11 cellular contexts compared by ENCODE assay signal in the genomic region with DNA sequence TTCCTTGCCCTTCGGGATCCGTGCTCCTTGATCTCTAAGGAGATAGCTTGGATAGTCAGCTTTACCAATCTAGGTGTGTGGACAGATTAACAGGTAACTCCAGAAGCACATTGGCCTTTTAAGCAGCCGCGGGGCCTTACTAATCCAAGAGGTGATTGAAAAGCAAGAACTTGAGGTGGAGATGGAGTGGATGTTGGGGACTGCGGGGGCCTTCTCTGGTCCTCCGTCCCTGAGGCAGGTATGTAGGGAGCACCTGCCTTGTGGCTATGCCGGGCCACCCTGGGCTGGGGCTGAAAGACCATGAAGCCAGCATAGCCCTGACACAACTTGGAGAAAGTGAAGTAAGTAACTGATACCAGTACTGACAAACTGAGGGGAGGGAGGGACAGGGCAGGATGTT. TPM values are rescaled to one million over a fixed set of nuclear protein-coding genes. Genes with fewer than 3 reads are reported as not detected.
DNase-seq lines count a peak whose midpoint lies in the region; ATAC-seq and TF ChIP-seq lines count a peak whose summit lies in the region.
"Had no signal": no experiment of that assay in that cellular context is flagged by ENCODE, and none has a peak within 500 bp of the region (broad histone marks: within the 10 kb centered on the region; RNA-seq: fewer than 3 reads in every experiment).

No MANE protein-coding gene starts in this region.

- no peak overlapping the region for H3K27ac Mint-ChIP-seq in activated CD4-positive, alpha-beta T cell treated with anti-CD3 and anti-CD28 coated beads, Interleukin-2, amount 10 ng/mL, durations not matched to agents 7 days and 5 days
- H3K27ac Mint-ChIP-seq: activated CD4-positive, alpha-beta memory T cell treated with anti-CD3 and anti-CD28 coated beads for 36 hours had no signal

- WGBS in psoas muscle, 3 donors = 82 to 90% (median 86%) methylated on average over 7 of the region's 7 CpGs

- POLR2A ChIA-PET in activated CD4-positive, alpha-beta T cell treated with anti-CD3 and anti-CD28 coated beads, Interleukin-2, amount 10 ng/mL, durations not matched to agents 7 days and 5 days (lab: Charles Lee) = no interaction called here

- H3K27me3 Mint-ChIP-seq in activated CD4-positive, alpha-beta T cell treated with anti-CD3 and anti-CD28 coated beads, Interleukin-2, amount 10 ng/mL, durations not matched to agents 7 days and 5 days = peaks cover 2% of the 10 kb centered on the region

- no peak overlapping the region for H3K4me3 Mint-ChIP-seq in activated CD4-positive, alpha-beta T cell treated with anti-CD3 and anti-CD28 coated beads, Interleukin-2, amount 10 ng/mL, durations not matched to agents 7 days and 5 days
- H3K4me3 Mint-ChIP-seq: activated CD4-positive, alpha-beta memory T cell treated with anti-CD3 and anti-CD28 coated beads for 36 hours had no signal

- H3K4me1 ChIP-seq in RWPE2 (ENCODE audit: insufficient read depth, poor library complexity, severe bottlenecking) (peaks cover 37% of the 10 kb centered on the region), iPS-18a (ENCODE audit: control insufficient read depth, low read depth, low read length) (peaks cover 71% of the 10 kb centered on the region), psoas muscle (peaks cover 94% of the 10 kb centered on the region)

- H3K9ac ChIP-seq in iPS-18a (ENCODE audit: low read length) = peak overlapping the region; percentile 0

- H3K27ac ChIP-seq in 22Rv1 = peak overlapping the region; percentile 75
- H3K27ac ChIP-seq in RWPE2 (ENCODE audit: poor library complexity, severe bottlenecking) = peak overlapping the region; percentile 23
- no peak overlapping the region for H3K27ac ChIP-seq in iPS-18a (ENCODE audit: low read length)
- H3K27ac ChIP-seq in psoas muscle = peak overlapping the region; percentile 83

- H3K36me3 Mint-ChIP-seq in activated CD4-positive, alpha-beta T cell treated with anti-CD3 and anti-CD28 coated beads, Interleukin-2, amount 10 ng/mL, durations not matched to agents 7 days and 5 days (ENCODE audit: low read depth) = no peaks in the 10 kb centered on the region
- H3K36me3 Mint-ChIP-seq: activated CD4-positive, alpha-beta memory T cell treated with anti-CD3 and anti-CD28 coated beads for 36 hours had no signal

- ATAC-seq in RWPE2 (ENCODE audit: low read depth) (no peak), psoas muscle (no peak), GM18907 (IDR thresholded peaks at IDR 0.05; ENCODE audit: unreplicated experiment) (no peak)

- H3K36me3 ChIP-seq in RWPE2 (ENCODE audit: low read depth) = no peaks in the 10 kb centered on the region
- no peaks in the 10 kb centered on the region for H3K36me3 ChIP-seq in iPS-18a (ENCODE audit: control insufficient read depth, low read depth, low read length)
- no peaks in the 10 kb centered on the region for H3K36me3 ChIP-seq in psoas muscle (ENCODE audit: insufficient read depth in 1 of 2, low read depth in 1 of 2)

- intact Hi-C loops in psoas muscle (cut with DNase I) = loop anchor here in 1 of 2 donors (5.0 kb wide), 1 partner anchor 221 kb away; a partner anchor contains a TSS

- no peaks in the 10 kb centered on the region for H3K9me3 Mint-ChIP-seq in activated CD4-positive, alpha-beta T cell treated with anti-CD3 and anti-CD28 coated beads, Interleukin-2, amount 10 ng/mL, durations not matched to agents 7 days and 5 days
- H3K9me3 Mint-ChIP-seq: activated CD4-positive, alpha-beta memory T cell treated with anti-CD3 and anti-CD28 coated beads for 36 hours had no signal

- TF ChIP-seq CTCF in 22Rv1 (IDR thresholded peaks at IDR 0.05) = no peak
- TF ChIP-seq CTCF in RWPE2 (IDR thresholded peaks at IDR 0.05; ENCODE audit: poor library complexity, severe bottlenecking) = no peak
- no peak for TF ChIP-seq CTCF in psoas muscle (IDR thresholded peaks at IDR 0.05)

- H3K4me3 ChIP-seq in RWPE2 (ENCODE audit: severe bottlenecking) = no peak overlapping the region
- H3K4me3 ChIP-seq in iPS-18a (ENCODE audit: low read length) = no peak overlapping the region
- no peak overlapping the region for H3K4me3 ChIP-seq in psoas muscle

- no peak for DNase-seq in RWPE2 (ENCODE audit: low spot score)
- no peak for DNase-seq in psoas muscle
- DNase-seq in activated CD4-positive, alpha-beta T cell treated with anti-CD3 and anti-CD28 coated beads, Interleukin-2, amount 10 ng/mL, durations not matched to agents 7 days and 5 days = no peak
- DNase-seq in effector CD8-positive, alpha-beta T cell (lab: John Stamatoyannopoulos, UW) = no peak
- DNase-seq in activated naive CD4-positive, alpha-beta T cell treated with anti-CD3 and anti-CD28 coated beads, Interleukin-2, amount 50 U/mL, for 16 hours = no peak
- DNase-seq: ACHN; activated CD4-positive, alpha-beta memory T cell treated with anti-CD3 and anti-CD28 coated beads for 36 hours; effector memory CD4-positive, alpha-beta T cell had no signal

- H3K27me3 ChIP-seq in RWPE2 (ENCODE audit: insufficient read depth, poor library complexity, severe bottlenecking) (no peaks in the 10 kb centered on the region), iPS-18a (ENCODE audit: control insufficient read depth, insufficient read depth, low read length) (no peaks in the 10 kb centered on the region), psoas muscle (ENCODE audit: insufficient read depth in 3 of 3, low read length in 2 of 3) (no peaks in the 10 kb centered on the region)

- CTCF ChIA-PET in activated CD4-positive, alpha-beta T cell treated with anti-CD3 and anti-CD28 coated beads, Interleukin-2, amount 10 ng/mL, durations not matched to agents 7 days and 5 days (lab: Charles Lee) = no interaction called here

- peaks cover 3% of the 10 kb centered on the region for H3K4me1 Mint-ChIP-seq in activated CD4-positive, alpha-beta T cell treated with anti-CD3 and anti-CD28 coated beads, Interleukin-2, amount 10 ng/mL, durations not matched to agents 7 days and 5 days

- H3K9me3 ChIP-seq in RWPE2 (ENCODE audit: severe bottlenecking) (no peaks in the 10 kb centered on the region), iPS-18a (ENCODE audit: control insufficient read depth, low read depth, low read length) (no peaks in the 10 kb centered on the region), psoas muscle (no peaks in the 10 kb centered on the region)

RNA-seq across cellular contexts. Expression of a gene that starts 10.6 kb away (rescaled TPM):
- total RNA-seq in psoas muscle = 10 to 100 TPM in 2 of 4 donors, 1 to 10 TPM in 2; 8.5 to 19.6 (median 9.4) TPM
- 10 to 100 TPM in 1 of 3 donors, 1 to 10 TPM in 2; 5.2 to 13.1 (median 9.4) TPM for polyA plus RNA-seq in psoas muscle
- total RNA-seq in activated CD4-positive, alpha-beta T cell treated with anti-CD3 and anti-CD28 coated beads, Interleukin-2, amount 10 ng/mL, durations not matched to agents 7 days and 5 days = 1 to 10 TPM in 1 of 2 experiments, under 1 TPM in 1; 0.60 to 1.3 TPM

Comparison
In these comparisons a context has a peak if more than half of its experiments do, and no peak if none do; other contexts are left out.
1. RNA of a gene that starts 10.6 kb away (total RNA-seq): 8.5 to 19.6 TPM in psoas muscle; 0.60 to 1.3 TPM in activated CD4-positive, alpha-beta T cell treated with anti-CD3 and anti-CD28 coated beads, Interleukin-2, amount 10 ng/mL, durations not matched to agents 7 days and 5 days; every median in the first group is over 4 times any median in the second.